In genomic region chr1:1231400-1232223, GRCh38 we compare ENCODE assay signal across 8 cellular contexts. TPM values are rescaled to one million over a fixed set of nuclear protein-coding genes. Genes with fewer than 3 reads are reported as not detected.
DNase-seq lines count a peak whose midpoint lies in the region; ATAC-seq and TF ChIP-seq lines count a peak whose summit lies in the region.

A gene with protein sequence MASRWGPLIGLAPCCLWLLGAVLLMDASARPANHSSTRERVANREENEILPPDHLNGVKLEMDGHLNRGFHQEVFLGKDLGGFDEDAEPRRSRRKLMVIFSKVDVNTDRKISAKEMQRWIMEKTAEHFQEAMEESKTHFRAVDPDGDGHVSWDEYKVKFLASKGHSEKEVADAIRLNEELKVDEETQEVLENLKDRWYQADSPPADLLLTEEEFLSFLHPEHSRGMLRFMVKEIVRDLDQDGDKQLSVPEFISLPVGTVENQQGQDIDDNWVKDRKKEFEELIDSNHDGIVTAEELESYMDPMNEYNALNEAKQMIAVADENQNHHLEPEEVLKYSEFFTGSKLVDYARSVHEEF (minus strand): TSS chr1:1232001. CDS start chr1:1228772, 3,229 bp downstream.

- H3K79me2 ChIP-seq in PC-3 (ENCODE audit: low read length), result peaks cover 84% of the 10 kb centered on the region

- BruUV-seq in PC-3 (replicated peaks; lab: Mats Ljungman, UMichigan), result no TSS peak

- H3K4me1 ChIP-seq in PC-3 (ENCODE audit: insufficient read depth, low read length) (peaks cover 36% of the 10 kb centered on the region), mucosa of descending colon (ENCODE audit: low read depth) (peaks cover 27% of the 10 kb centered on the region)

- H3K4me2 ChIP-seq in PC-3 (ENCODE audit: low read length), result peak within 1 kb of the TSS; percentile 84

- H3K9ac ChIP-seq in PC-3 (ENCODE audit: low read length), result peak within 1 kb of the TSS; percentile 95

- CTCF ChIA-PET in PC-3 (lab: Charles Lee), result interaction anchor here (0.5 to 2.3 kb wide), 6 partner anchors 33 to 217 kb away, joined by 3 to 17 read pairs (median 4); no protein-coding TSS in a partner anchor

- H3K27ac ChIP-seq in PC-3 (ENCODE audit: low read length) (peak within 1 kb of the TSS; percentile 47), epithelial cell of prostate (peak within 1 kb of the TSS; percentile 78)

- TF ChIP-seq CTCF in PC-3 (conservative IDR thresholded peaks at IDR 0.05; ENCODE audit: low read depth, low read length), result no peak
- no peak for TF ChIP-seq CTCF in mucosa of descending colon (IDR thresholded peaks at IDR 0.05)

- DNase-seq in DMS153 treated with DMSO at 0.1 percent for 48 hours (lab: John Stamatoyannopoulos, UW; ENCODE audit: unreplicated experiment), result peak; percentile 99
- peak; percentile 92 for DNase-seq in Jurkat, Clone E6-1 (ENCODE audit: low read depth, low spot score)
- peak; percentile 99 for DNase-seq in PC-3
- peak; percentile 97 for DNase-seq in activated T-cell treated with anti-CD3 and anti-CD28 coated beads for 48 hours (ENCODE audit: low read depth)
- DNase-seq in epithelial cell of prostate (ENCODE audit: low read depth, low spot score), result peak; percentile 79
- peak; percentile 96 to 98 (median 98) for DNase-seq in mucosa of descending colon
- peak; percentile 86 to 94 for DNase-seq in stimulated activated CD8-positive, alpha-beta memory T cell treated with anti-CD3 and anti-CD28 coated beads, Interleukin-4, amount 100 ng/mL, for 1 hour (ENCODE audit: low read depth in 2 of 2, low spot score in 1 of 2)

- ATAC-seq in GM21717 (IDR thresholded peaks at IDR 0.05; ENCODE audit: unreplicated experiment) (peak; percentile 73), PC-3 (peak; percentile 84), mucosa of descending colon (peak; percentile 93)

- no peaks in the 10 kb centered on the region for H3K27me3 ChIP-seq in PC-3 (ENCODE audit: low read length)

- POLR2A ChIA-PET in PC-3 (lab: Charles Lee; ENCODE audit: unreplicated experiment), result no interaction called here

- peaks cover 23% of the 10 kb centered on the region for H3K36me3 ChIP-seq in PC-3 (ENCODE audit: low read depth, low read length)
- peaks cover 3% of the 10 kb centered on the region for H3K36me3 ChIP-seq in mucosa of descending colon (ENCODE audit: low read depth)

- H3K9me3 ChIP-seq in PC-3 (ENCODE audit: low read length) (no peaks in the 10 kb centered on the region), mucosa of descending colon (no peaks in the 10 kb centered on the region)

- peaks cover 18% of the 10 kb centered on the region for H4K20me1 ChIP-seq in PC-3 (ENCODE audit: low read length)

- H2AFZ ChIP-seq in PC-3 (ENCODE audit: low read length), result peak within 1 kb of the TSS; percentile 50

- peak within 1 kb of the TSS; percentile 96 for H3K4me3 ChIP-seq in Jurkat, Clone E6-1 (ENCODE audit: low read length)
- H3K4me3 ChIP-seq in PC-3 (ENCODE audit: low read length) (peak within 1 kb of the TSS; percentile 81), mucosa of descending colon (peak within 1 kb of the TSS; percentile 98)

- intact Hi-C loops in PC-3 (cut with micrococcal nuclease) (loop anchor here (2.0 kb wide), 1 partner anchor 67 kb away; no protein-coding TSS in a partner anchor), mucosa of descending colon (cut with DNase I, micrococcal nuclease) (no loop called here)

- H3K9me2 ChIP-seq in PC-3 (replicated peaks; ENCODE audit: low read length), result no peaks in the 10 kb centered on the region

- H3F3A ChIP-seq in PC-3 (ENCODE audit: low read length, unreplicated experiment), result no peaks in the 10 kb centered on the region

RNA-seq across cellular contexts. Expression of the gene that starts here (rescaled TPM):
- polyA plus RNA-seq in Jurkat, Clone E6-1 (2012; ENCODE audit: insufficient read depth, insufficient read length), result 79.7 TPM
- 254 and 317 TPM in 2 replicates for total RNA-seq in PC-3 (2014; rRNA removed)
- 100 to 1,000 TPM; 169 to 257 (median 226) TPM for total RNA-seq in mucosa of descending colon

Comparison
In these comparisons a context has a peak if more than half of its experiments do, and no peak if none do; other contexts are left out.
1. Peak in every context shown above with its lines: DNase-seq, ATAC-seq, H3K4me3 ChIP-seq and H3K27ac ChIP-seq.